19 cellular contexts compared by ENCODE assay signal in the genomic region with DNA sequence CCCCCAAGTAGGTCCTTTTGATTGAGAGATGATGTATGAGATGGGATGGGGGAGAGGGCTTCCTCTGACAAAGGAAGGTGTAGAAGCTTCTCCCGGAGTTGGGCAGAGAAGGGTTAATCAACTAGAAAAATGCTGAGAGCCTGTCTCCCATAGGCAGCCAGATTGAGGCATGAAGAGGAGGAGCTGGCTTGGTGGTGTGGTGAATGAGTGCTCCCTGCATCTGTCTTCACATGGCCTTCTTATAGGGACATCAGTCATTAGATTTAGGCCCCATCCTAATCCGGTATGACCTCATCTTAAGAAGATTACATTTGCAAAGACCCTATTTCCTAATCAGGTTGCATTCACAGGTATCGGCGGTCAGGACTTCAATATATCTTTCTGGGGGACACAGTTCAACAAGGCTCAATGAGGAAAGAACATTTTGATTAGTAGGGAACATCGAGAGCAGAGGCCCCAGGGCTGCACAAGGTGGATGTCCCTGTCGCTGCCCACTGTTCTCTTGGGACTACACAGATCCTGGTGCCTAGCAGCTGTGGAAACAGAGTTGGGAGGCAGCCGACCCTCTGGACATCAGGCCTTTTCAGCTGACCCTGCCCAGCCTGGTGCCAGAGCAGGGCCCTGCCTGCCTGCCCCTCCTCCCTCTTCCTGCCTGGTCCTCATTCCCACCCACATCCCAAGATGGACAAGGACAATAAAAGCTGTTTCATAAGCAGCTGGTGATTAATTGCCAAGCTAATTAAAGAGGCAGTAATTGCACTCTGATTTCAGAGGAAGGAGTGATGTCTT.
DNase-seq lines count a peak whose midpoint lies in the region; ATAC-seq and TF ChIP-seq lines count a peak whose summit lies in the region.
"Had no signal": no experiment of that assay in that cellular context is flagged by ENCODE, and none has a peak within 500 bp of the region (broad histone marks: within the 10 kb centered on the region; RNA-seq: fewer than 3 reads in every experiment).

No MANE protein-coding gene starts in this region.

- H3K9me3 Mint-ChIP-seq in natural killer cell treated with Interleukin-12 subunit alpha and Interleukin-12 subunit beta and Interleukin-15 and Interleukin-18, amount 100 ng/mL, for 72 hours = no peaks in the 10 kb centered on the region
- no peaks in the 10 kb centered on the region for H3K9me3 Mint-ChIP-seq in natural killer cell
- H3K9me3 Mint-ChIP-seq: CD4-positive, alpha-beta memory T cell had no signal

- intact Hi-C loops in natural killer cell (cut with micrococcal nuclease) = no loop called here

- H3K36me3 Mint-ChIP-seq in natural killer cell treated with Interleukin-12 subunit alpha and Interleukin-12 subunit beta and Interleukin-15 and Interleukin-18, amount 100 ng/mL, for 72 hours = no peaks in the 10 kb centered on the region
- H3K36me3 Mint-ChIP-seq in natural killer cell = no peaks in the 10 kb centered on the region
- H3K36me3 Mint-ChIP-seq: CD4-positive, alpha-beta memory T cell had no signal

- peak overlapping the region; percentile 44 for H3K4me3 Mint-ChIP-seq in natural killer cell treated with Interleukin-12 subunit alpha and Interleukin-12 subunit beta and Interleukin-15 and Interleukin-18, amount 100 ng/mL, for 72 hours
- H3K4me3 Mint-ChIP-seq in natural killer cell = no peak overlapping the region

- TF ChIP-seq CTCF in natural killer cell (IDR thresholded peaks at IDR 0.05) = no peak

- H3K27me3 Mint-ChIP-seq in natural killer cell treated with Interleukin-12 subunit alpha and Interleukin-12 subunit beta and Interleukin-15 and Interleukin-18, amount 100 ng/mL, for 72 hours = peaks cover 0 to 16% of the 10 kb centered on the region in 2 donors
- H3K27me3 Mint-ChIP-seq in natural killer cell (ENCODE audit: low read depth in 2 of 2) = peaks cover 19 to 21% of the 10 kb centered on the region in 2 donors

- ATAC-seq in natural killer cell treated with Interleukin-12 subunit alpha and Interleukin-12 subunit beta and Interleukin-15 and Interleukin-18, amount 100 ng/mL, for 72 hours = no peak
- ATAC-seq in natural killer cell (no peak), GM19395 (IDR thresholded peaks at IDR 0.05; ENCODE audit: unreplicated experiment) (no peak), HG02798 (IDR thresholded peaks at IDR 0.05; ENCODE audit: poor library complexity, unreplicated experiment) (no peak), HG02840 (IDR thresholded peaks at IDR 0.05; ENCODE audit: low FRiP score, unreplicated experiment) (no peak)
- ATAC-seq: Panc1, Right ventricle myocardium inferior had no signal

- H3K4me1 Mint-ChIP-seq in natural killer cell treated with Interleukin-12 subunit alpha and Interleukin-12 subunit beta and Interleukin-15 and Interleukin-18, amount 100 ng/mL, for 72 hours (ENCODE audit: low read depth in 2 of 2) = peaks cover 6 to 8% of the 10 kb centered on the region in 2 donors
- peaks cover 6 to 22% of the 10 kb centered on the region in 2 donors for H3K4me1 Mint-ChIP-seq in natural killer cell

- H3K27ac Mint-ChIP-seq in natural killer cell treated with Interleukin-12 subunit alpha and Interleukin-12 subunit beta and Interleukin-15 and Interleukin-18, amount 100 ng/mL, for 72 hours = no peak overlapping the region
- H3K27ac Mint-ChIP-seq in natural killer cell = no peak overlapping the region
- H3K27ac Mint-ChIP-seq: CD4-positive, alpha-beta memory T cell had no signal

- DNase-seq in natural killer cell treated with Interleukin-12 subunit alpha and Interleukin-12 subunit beta and Interleukin-15 and Interleukin-18, amount 100 ng/mL, for 72 hours (ENCODE audit: low spot score) = no peak
- no peak for DNase-seq in natural killer cell
- peak; percentile 96 for DNase-seq in NCI-H82 (lab: John Stamatoyannopoulos, UW)
- peak; percentile 35 for DNase-seq in left kidney (ENCODE audit: low read depth, low spot score)
- DNase-seq in mesenteric fat pad (ENCODE audit: low spot score) = no peak
- DNase-seq: AML-193; CD4-positive, alpha-beta memory T cell; HCEC 1CT; IMR-90; NCI-H1417 treated with DMSO at 0.1 percent for 48 hours; NCI-H2081; NCI-H2227 treated with DMSO at 0.1 percent for 48 hours; NCI-H748 treated with DMSO at 0.1 percent for 48 hours; SK-N-SH had no signal

Comparison
In these comparisons a context has a peak if more than half of its experiments do, and no peak if none do; other contexts are left out.
1. DNase-seq: peak in NCI-H82 (single experiment) and left kidney (single experiment); none in natural killer cell treated with Interleukin-12 subunit alpha and Interleukin-12 subunit beta and Interleukin-15 and Interleukin-18, amount 100 ng/mL, for 72 hours (single experiment), natural killer cell (single experiment) and mesenteric fat pad (single experiment).